In the genomic region with DNA sequence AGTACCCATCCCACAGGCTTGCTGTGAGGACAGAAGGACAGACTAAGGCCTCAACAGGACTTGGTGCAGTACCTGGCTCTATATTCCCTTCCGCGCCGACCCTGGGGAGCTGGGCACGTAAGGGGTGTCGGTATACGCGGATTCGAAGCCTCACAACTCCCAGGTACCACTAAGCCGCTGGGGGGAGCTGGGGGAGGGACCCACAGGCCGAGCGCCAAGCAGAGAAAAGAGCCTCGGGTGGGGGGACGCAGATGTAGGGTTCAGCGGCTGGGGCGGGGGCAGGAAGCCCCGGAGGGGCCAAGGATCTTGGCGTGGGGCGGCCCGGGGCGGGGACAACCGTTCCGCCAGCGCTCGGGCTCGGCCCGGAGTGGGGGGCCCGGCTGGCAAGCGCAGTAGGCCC, we compare ENCODE assay signal across 8 cellular contexts.
A peak's percentile ranks its signal among the peaks of the same experiment; 100 is the strongest.
DNase-seq lines count a peak whose midpoint lies in the region; ATAC-seq, FAIRE-seq and TF ChIP-seq lines count a peak whose summit lies in the region.

No MANE protein-coding gene starts in this region.

- H2BK120ac ChIP-seq in mesenchymal stem cell (ENCODE audit: low read depth, low read length), result no peak overlapping the region

- DNase-seq in BE2C, result peak; percentile 27
- DNase-seq in HTR-8/SVneo (ENCODE audit: insufficient read length, low spot score), result peak; percentile 13
- peak; percentile 45 to 47 for DNase-seq in activated CD4-positive, alpha-beta T cell treated with anti-CD3 and anti-CD28 coated beads for 4 hours
- peak; percentile 53 for DNase-seq in ecto neural progenitor cell (ENCODE audit: low spot score)
- peak; percentile 34 for DNase-seq in mesenchymal stem cell
- DNase-seq in stimulated activated naive CD4-positive, alpha-beta T cell treated with Interleukin-2 at 50 U/mL for 16 hours (lab: John Stamatoyannopoulos, UW), result peak; percentile 46
- no peak for DNase-seq in NCI-H774 (lab: John Stamatoyannopoulos, UW)

- H3K18ac ChIP-seq in mesenchymal stem cell (ENCODE audit: low read depth in 1 of 2, low read length in 2 of 2), result peak overlapping the region; percentile 74 to 90

- H3K4ac ChIP-seq in mesenchymal stem cell (ENCODE audit: low read depth in 1 of 2, low read length in 2 of 2), result peak overlapping the region in 1 of 2 experiments; percentile 92

- 1% methylated on average over 24 of the region's 28 CpGs for WGBS in mesenchymal stem cell

- H4K8ac ChIP-seq in mesenchymal stem cell (ENCODE audit: low read length), result peak overlapping the region; percentile 79

- peak overlapping the region; percentile 83 for H3K4me2 ChIP-seq in mesenchymal stem cell (ENCODE audit: low read length, poor library complexity, severe bottlenecking)

- peak overlapping the region in 1 of 2 experiments; percentile 63 for H3K14ac ChIP-seq in mesenchymal stem cell (ENCODE audit: low read length in 2 of 2)

- ATAC-seq in GM19452 (IDR thresholded peaks at IDR 0.05; ENCODE audit: unreplicated experiment), result peak; percentile 7

- H3K27me3 ChIP-seq in BE2C, result peaks cover 4% of the 10 kb centered on the region; the same call in 1 of the 2 replicates
- peaks cover 10 to 24% of the 10 kb centered on the region in 2 experiments for H3K27me3 ChIP-seq in mesenchymal stem cell (ENCODE audit: control insufficient read depth in 1 of 2, insufficient read depth in 1 of 2, low read length in 2 of 2)

- no peak overlapping the region for H4K91ac ChIP-seq in mesenchymal stem cell (ENCODE audit: low read length)

- no peak overlapping the region for H2BK5ac ChIP-seq in mesenchymal stem cell (ENCODE audit: low read depth, low read length, poor library complexity, severe bottlenecking)

- no peak overlapping the region for H2AK5ac ChIP-seq in mesenchymal stem cell (ENCODE audit: low read length, severe bottlenecking)

- H3K9me3 ChIP-seq in BE2C (no peaks in the 10 kb centered on the region), mesenchymal stem cell (ENCODE audit: control insufficient read depth, low read length) (no peaks in the 10 kb centered on the region)

- H3K79me1 ChIP-seq in mesenchymal stem cell (replicated peaks; ENCODE audit: low read length, poor library complexity, severe bottlenecking), result peaks cover 14% of the 10 kb centered on the region

- no peak overlapping the region for H2BK15ac ChIP-seq in mesenchymal stem cell (ENCODE audit: low read depth, poor library complexity, severe bottlenecking)

- H3K27ac ChIP-seq in mesenchymal stem cell (ENCODE audit: low read length, poor library complexity, severe bottlenecking), result peak overlapping the region; percentile 65

- no peak for FAIRE-seq in HTR-8/SVneo (lab: Jason Lieb, UNC)

- peaks cover 17% of the 10 kb centered on the region for H3K36me3 ChIP-seq in BE2C
- peaks cover 19 to 24% of the 10 kb centered on the region in 2 experiments for H3K36me3 ChIP-seq in mesenchymal stem cell (ENCODE audit: control insufficient read depth in 1 of 2, insufficient read depth in 2 of 2, low read depth in 1 of 2, low read length in 2 of 2)

- peak overlapping the region in 1 of 2 experiments; percentile 54 for H3K23ac ChIP-seq in mesenchymal stem cell (ENCODE audit: low read length in 2 of 2)

- peak overlapping the region; percentile 87 for H2AFZ ChIP-seq in mesenchymal stem cell (ENCODE audit: low read depth, low read length)

- no peak for TF ChIP-seq CTCF in BE2C (IDR thresholded peaks at IDR 0.05; ENCODE audit: low read depth, low read length)

- H2BK12ac ChIP-seq in mesenchymal stem cell (ENCODE audit: low read length in 2 of 2), result no peak overlapping the region

- H3K4me1 ChIP-seq in BE2C (no peaks in the 10 kb centered on the region), mesenchymal stem cell (ENCODE audit: control insufficient read depth, insufficient read depth, low read depth, low read length) (peaks cover 3% of the 10 kb centered on the region)

- peak overlapping the region; percentile 93 for H3K9ac ChIP-seq in mesenchymal stem cell (ENCODE audit: low read length)

- peak overlapping the region; percentile 95 for H3K4me3 ChIP-seq in BE2C (ENCODE audit: low read depth, low read length)
- peak overlapping the region; percentile 96 to 98 for H3K4me3 ChIP-seq in mesenchymal stem cell (ENCODE audit: insufficient read depth in 1 of 2, low read depth in 1 of 2, low read length in 2 of 2)
